Comparison of ENCODE assay signal across 1 cellular context in the genomic region with DNA sequence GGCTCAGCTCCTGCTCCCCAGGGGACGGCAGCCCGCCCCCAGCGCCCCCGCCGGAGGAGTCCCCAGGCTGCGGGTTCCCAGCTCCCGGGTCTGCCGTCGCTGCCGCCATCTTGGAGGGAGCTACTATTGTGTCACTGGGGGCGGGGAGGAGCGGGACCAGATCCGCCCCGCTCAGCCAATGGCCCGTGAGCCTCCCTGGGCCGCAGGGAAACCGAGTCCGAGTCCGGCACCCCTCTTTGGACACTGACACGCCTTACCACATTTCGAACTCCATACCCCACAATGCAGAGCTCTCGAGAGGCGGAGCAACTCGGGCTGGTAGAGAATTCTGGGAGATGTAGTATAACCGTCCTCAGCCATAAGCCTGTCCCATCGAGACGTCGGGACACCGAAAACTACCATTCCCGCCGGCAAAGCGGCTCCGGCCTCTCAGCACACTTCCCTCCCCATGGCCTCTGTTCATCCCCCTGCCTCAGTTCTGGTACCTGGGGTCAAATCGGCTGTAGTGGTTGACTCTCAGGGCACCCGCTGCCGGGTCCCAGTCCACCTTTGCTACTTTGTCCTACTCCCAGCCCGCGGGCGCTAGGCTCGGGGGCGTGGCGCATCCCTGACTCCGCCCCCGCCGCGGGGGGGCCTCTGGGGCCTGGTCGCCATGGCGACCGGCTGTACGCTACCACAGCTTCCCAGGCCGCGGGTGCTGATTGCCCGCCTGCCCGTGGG.
A peak's percentile ranks its signal among the peaks of the same experiment; 100 is the strongest.
TF ChIP-seq lines count a peak whose summit lies in the region.

A gene (minus strand): TSS at position 133 of the 720 bp plus-strand sequence. CDS start 24 bp downstream, at position 109.
A gene with protein sequence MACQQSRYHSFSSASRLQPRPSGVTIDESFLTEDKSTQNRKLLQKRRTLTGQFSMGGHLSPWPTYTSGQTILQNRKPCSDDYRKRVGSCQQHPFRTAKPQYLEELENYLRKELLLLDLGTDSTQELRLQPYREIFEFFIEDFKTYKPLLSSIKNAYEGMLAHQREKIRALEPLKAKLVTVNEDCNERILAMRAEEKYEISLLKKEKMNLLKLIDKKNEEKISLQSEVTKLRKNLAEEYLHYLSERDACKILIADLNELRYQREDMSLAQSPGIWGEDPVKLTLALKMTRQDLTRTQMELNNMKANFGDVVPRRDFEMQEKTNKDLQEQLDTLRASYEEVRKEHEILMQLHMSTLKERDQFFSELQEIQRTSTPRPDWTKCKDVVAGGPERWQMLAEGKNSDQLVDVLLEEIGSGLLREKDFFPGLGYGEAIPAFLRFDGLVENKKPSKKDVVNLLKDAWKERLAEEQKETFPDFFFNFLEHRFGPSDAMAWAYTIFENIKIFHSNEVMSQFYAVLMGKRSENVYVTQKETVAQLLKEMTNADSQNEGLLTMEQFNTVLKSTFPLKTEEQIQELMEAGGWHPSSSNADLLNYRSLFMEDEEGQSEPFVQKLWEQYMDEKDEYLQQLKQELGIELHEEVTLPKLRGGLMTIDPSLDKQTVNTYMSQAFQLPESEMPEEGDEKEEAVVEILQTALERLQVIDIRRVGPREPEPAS (plus strand): TSS at position 462 of the 720 bp plus-strand sequence. CDS start 261 bp downstream, outside the sequence.

TF ChIP-seq in K562, 482 proteins besides CTCF, POLR2A, EP300 and RAD21 (continued from another document and continues in another):
- TF ChIP-seq, protein P1, sequence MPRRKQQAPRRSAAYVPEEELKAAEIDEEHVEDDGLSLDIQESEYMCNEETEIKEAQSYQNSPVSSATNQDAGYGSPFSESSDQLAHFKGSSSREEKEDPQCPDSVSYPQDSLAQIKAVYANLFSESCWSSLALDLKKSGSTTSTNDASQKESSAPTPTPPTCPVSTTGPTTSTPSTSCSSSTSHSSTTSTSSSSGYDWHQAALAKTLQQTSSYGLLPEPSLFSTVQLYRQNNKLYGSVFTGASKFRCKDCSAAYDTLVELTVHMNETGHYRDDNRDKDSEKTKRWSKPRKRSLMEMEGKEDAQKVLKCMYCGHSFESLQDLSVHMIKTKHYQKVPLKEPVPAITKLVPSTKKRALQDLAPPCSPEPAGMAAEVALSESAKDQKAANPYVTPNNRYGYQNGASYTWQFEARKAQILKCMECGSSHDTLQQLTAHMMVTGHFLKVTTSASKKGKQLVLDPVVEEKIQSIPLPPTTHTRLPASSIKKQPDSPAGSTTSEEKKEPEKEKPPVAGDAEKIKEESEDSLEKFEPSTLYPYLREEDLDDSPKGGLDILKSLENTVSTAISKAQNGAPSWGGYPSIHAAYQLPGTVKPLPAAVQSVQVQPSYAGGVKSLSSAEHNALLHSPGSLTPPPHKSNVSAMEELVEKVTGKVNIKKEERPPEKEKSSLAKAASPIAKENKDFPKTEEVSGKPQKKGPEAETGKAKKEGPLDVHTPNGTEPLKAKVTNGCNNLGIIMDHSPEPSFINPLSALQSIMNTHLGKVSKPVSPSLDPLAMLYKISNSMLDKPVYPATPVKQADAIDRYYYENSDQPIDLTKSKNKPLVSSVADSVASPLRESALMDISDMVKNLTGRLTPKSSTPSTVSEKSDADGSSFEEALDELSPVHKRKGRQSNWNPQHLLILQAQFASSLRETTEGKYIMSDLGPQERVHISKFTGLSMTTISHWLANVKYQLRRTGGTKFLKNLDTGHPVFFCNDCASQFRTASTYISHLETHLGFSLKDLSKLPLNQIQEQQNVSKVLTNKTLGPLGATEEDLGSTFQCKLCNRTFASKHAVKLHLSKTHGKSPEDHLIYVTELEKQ (CRISPR knock-in tag; IDR thresholded peaks at IDR 0.05): no peak
- TF ChIP-seq ADNP (tag; IDR thresholded peaks at IDR 0.05) (no peak), BRCA1 (IDR thresholded peaks at IDR 0.05) (no peak), BRCA1 (CRISPR knock-in tag; IDR thresholded peaks at IDR 0.05) (no peak), NR2C1 (IDR thresholded peaks at IDR 0.05) (peak; percentile 74; the same call in 1 of the 2 replicates), NR2C1 (tag; IDR thresholded peaks at IDR 0.05) (peak; percentile 92), SMARCC2 (IDR thresholded peaks at IDR 0.05; ENCODE audit: low read depth) (no peak), HMGN3 (IDR thresholded peaks at IDR 0.05; ENCODE audit: borderline replicate concordance, extremely low read depth, insufficient read length, low read depth, low read length) (peak; percentile 63), BDP1 (IDR thresholded peaks at IDR 0.05; ENCODE audit: insufficient read depth, insufficient read length) (no peak), SAFB (IDR thresholded peaks at IDR 0.05; ENCODE audit: borderline replicate concordance, low read depth, low read length) (no peak), BHLHE40 (IDR thresholded peaks at IDR 0.05; ENCODE audit: low read length) (peak; percentile 56; the same call in 1 of the 2 replicates), DPF2 (IDR thresholded peaks at IDR 0.05) (no peak), HDAC6 (IDR thresholded peaks at IDR 0.05; ENCODE audit: low read depth, low read length) (no peak), PHB2 (IDR thresholded peaks at IDR 0.05; ENCODE audit: low read depth) (no peak), SRSF9 (IDR thresholded peaks at IDR 0.05; ENCODE audit: borderline replicate concordance, low read depth, low read length) (no peak), MTA1 (IDR thresholded peaks at IDR 0.05; ENCODE audit: borderline replicate concordance) (0 out of 2 replicates have a peak, but pooled peaks have one; percentile 55), ZNF507 (tag; conservative IDR thresholded peaks at IDR 0.05) (no peak), HSF4 (CRISPR knock-in tag; IDR thresholded peaks at IDR 0.05; ENCODE audit: borderline replicate concordance) (no peak), HMG20B (CRISPR knock-in tag; IDR thresholded peaks at IDR 0.05) (no peak), MAFK (IDR thresholded peaks at IDR 0.05; ENCODE audit: low read length) (0 out of 2 replicates have a peak, but pooled peaks have one; percentile 2), ZFX (CRISPR knock-in tag; IDR thresholded peaks at IDR 0.05) (peak; percentile 75)
- TF ChIP-seq, protein P2, sequence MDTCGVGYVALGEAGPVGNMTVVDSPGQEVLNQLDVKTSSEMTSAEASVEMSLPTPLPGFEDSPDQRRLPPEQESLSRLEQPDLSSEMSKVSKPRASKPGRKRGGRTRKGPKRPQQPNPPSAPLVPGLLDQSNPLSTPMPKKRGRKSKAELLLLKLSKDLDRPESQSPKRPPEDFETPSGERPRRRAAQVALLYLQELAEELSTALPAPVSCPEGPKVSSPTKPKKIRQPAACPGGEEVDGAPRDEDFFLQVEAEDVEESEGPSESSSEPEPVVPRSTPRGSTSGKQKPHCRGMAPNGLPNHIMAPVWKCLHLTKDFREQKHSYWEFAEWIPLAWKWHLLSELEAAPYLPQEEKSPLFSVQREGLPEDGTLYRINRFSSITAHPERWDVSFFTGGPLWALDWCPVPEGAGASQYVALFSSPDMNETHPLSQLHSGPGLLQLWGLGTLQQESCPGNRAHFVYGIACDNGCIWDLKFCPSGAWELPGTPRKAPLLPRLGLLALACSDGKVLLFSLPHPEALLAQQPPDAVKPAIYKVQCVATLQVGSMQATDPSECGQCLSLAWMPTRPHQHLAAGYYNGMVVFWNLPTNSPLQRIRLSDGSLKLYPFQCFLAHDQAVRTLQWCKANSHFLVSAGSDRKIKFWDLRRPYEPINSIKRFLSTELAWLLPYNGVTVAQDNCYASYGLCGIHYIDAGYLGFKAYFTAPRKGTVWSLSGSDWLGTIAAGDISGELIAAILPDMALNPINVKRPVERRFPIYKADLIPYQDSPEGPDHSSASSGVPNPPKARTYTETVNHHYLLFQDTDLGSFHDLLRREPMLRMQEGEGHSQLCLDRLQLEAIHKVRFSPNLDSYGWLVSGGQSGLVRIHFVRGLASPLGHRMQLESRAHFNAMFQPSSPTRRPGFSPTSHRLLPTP (IDR thresholded peaks at IDR 0.05; ENCODE audit: borderline replicate concordance, extremely low read depth, insufficient read length): no peak
- TF ChIP-seq, protein P3, sequence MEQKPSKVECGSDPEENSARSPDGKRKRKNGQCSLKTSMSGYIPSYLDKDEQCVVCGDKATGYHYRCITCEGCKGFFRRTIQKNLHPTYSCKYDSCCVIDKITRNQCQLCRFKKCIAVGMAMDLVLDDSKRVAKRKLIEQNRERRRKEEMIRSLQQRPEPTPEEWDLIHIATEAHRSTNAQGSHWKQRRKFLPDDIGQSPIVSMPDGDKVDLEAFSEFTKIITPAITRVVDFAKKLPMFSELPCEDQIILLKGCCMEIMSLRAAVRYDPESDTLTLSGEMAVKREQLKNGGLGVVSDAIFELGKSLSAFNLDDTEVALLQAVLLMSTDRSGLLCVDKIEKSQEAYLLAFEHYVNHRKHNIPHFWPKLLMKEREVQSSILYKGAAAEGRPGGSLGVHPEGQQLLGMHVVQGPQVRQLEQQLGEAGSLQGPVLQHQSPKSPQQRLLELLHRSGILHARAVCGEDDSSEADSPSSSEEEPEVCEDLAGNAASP (IDR thresholded peaks at IDR 0.05): no peak
- TF ChIP-seq, protein P4, sequence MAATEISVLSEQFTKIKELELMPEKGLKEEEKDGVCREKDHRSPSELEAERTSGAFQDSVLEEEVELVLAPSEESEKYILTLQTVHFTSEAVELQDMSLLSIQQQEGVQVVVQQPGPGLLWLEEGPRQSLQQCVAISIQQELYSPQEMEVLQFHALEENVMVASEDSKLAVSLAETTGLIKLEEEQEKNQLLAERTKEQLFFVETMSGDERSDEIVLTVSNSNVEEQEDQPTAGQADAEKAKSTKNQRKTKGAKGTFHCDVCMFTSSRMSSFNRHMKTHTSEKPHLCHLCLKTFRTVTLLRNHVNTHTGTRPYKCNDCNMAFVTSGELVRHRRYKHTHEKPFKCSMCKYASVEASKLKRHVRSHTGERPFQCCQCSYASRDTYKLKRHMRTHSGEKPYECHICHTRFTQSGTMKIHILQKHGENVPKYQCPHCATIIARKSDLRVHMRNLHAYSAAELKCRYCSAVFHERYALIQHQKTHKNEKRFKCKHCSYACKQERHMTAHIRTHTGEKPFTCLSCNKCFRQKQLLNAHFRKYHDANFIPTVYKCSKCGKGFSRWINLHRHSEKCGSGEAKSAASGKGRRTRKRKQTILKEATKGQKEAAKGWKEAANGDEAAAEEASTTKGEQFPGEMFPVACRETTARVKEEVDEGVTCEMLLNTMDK (IDR thresholded peaks at IDR 0.05; ENCODE audit: borderline replicate concordance, insufficient read depth, low read depth, low read length, poor library complexity, severe bottlenecking): no peak
- TF ChIP-seq, protein P5, sequence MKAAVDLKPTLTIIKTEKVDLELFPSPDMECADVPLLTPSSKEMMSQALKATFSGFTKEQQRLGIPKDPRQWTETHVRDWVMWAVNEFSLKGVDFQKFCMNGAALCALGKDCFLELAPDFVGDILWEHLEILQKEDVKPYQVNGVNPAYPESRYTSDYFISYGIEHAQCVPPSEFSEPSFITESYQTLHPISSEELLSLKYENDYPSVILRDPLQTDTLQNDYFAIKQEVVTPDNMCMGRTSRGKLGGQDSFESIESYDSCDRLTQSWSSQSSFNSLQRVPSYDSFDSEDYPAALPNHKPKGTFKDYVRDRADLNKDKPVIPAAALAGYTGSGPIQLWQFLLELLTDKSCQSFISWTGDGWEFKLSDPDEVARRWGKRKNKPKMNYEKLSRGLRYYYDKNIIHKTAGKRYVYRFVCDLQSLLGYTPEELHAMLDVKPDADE (conservative IDR thresholded peaks at IDR 0.05; ENCODE audit: control insufficient read depth, low read depth, low read length): peak; percentile 100
- TF ChIP-seq, protein P6, sequence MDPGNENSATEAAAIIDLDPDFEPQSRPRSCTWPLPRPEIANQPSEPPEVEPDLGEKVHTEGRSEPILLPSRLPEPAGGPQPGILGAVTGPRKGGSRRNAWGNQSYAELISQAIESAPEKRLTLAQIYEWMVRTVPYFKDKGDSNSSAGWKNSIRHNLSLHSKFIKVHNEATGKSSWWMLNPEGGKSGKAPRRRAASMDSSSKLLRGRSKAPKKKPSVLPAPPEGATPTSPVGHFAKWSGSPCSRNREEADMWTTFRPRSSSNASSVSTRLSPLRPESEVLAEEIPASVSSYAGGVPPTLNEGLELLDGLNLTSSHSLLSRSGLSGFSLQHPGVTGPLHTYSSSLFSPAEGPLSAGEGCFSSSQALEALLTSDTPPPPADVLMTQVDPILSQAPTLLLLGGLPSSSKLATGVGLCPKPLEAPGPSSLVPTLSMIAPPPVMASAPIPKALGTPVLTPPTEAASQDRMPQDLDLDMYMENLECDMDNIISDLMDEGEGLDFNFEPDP (CRISPR knock-in tag; IDR thresholded peaks at IDR 0.05): no peak
- TF ChIP-seq, protein P7, sequence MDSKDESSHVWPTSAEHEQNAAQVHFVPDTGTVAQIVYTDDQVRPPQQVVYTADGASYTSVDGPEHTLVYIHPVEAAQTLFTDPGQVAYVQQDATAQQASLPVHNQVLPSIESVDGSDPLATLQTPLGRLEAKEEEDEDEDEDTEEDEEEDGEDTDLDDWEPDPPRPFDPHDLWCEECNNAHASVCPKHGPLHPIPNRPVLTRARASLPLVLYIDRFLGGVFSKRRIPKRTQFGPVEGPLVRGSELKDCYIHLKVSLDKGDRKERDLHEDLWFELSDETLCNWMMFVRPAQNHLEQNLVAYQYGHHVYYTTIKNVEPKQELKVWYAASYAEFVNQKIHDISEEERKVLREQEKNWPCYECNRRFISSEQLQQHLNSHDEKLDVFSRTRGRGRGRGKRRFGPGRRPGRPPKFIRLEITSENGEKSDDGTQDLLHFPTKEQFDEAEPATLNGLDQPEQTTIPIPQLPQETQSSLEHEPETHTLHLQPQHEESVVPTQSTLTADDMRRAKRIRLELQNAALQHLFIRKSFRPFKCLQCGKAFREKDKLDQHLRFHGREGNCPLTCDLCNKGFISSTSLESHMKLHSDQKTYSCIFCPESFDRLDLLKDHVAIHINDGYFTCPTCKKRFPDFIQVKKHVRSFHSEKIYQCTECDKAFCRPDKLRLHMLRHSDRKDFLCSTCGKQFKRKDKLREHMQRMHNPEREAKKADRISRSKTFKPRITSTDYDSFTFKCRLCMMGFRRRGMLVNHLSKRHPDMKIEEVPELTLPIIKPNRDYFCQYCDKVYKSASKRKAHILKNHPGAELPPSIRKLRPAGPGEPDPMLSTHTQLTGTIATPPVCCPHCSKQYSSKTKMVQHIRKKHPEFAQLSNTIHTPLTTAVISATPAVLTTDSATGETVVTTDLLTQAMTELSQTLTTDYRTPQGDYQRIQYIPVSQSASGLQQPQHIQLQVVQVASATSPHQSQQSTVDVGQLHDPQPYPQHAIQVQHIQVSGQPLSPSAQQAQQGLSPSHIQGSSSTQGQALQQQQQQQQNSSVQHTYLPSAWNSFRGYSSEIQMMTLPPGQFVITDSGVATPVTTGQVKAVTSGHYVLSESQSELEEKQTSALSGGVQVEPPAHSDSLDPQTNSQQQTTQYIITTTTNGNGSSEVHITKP (IDR thresholded peaks at IDR 0.05; ENCODE audit: partially characterized antibody): peak; percentile 89
- TF ChIP-seq, protein P8, sequence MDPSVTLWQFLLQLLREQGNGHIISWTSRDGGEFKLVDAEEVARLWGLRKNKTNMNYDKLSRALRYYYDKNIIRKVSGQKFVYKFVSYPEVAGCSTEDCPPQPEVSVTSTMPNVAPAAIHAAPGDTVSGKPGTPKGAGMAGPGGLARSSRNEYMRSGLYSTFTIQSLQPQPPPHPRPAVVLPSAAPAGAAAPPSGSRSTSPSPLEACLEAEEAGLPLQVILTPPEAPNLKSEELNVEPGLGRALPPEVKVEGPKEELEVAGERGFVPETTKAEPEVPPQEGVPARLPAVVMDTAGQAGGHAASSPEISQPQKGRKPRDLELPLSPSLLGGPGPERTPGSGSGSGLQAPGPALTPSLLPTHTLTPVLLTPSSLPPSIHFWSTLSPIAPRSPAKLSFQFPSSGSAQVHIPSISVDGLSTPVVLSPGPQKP (CRISPR knock-in tag; IDR thresholded peaks at IDR 0.05): no peak
- TF ChIP-seq, protein P9, sequence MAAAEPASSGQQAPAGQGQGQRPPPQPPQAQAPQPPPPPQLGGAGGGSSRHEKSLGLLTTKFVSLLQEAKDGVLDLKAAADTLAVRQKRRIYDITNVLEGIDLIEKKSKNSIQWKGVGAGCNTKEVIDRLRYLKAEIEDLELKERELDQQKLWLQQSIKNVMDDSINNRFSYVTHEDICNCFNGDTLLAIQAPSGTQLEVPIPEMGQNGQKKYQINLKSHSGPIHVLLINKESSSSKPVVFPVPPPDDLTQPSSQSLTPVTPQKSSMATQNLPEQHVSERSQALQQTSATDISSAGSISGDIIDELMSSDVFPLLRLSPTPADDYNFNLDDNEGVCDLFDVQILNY (CRISPR knock-in tag; IDR thresholded peaks at IDR 0.05): no peak
